1 cellular context compared by ENCODE assay signal in genomic region chr7:101688183-101688831, GRCh38.
A peak's percentile ranks its signal among the peaks of the same experiment; 100 is the strongest.
TF ChIP-seq lines count a peak whose summit lies in the region.

No MANE protein-coding gene starts in this region.

TF ChIP-seq in HEK293, 187 proteins besides CTCF, POLR2A, EP300 and RAD21 (continued from another document and continues in another):
- no peak for TF ChIP-seq PRDM10 (tag by site-specific recombination; IDR thresholded peaks at IDR 0.05)
- TF ChIP-seq ZNF777 (tag by site-specific recombination; IDR thresholded peaks at IDR 0.05; ENCODE audit: borderline replicate concordance) = peak; percentile 74; the same call in 1 of the 2 replicates
- peak; percentile 87 for TF ChIP-seq ZEB2 (tag by site-specific recombination; IDR thresholded peaks at IDR 0.05)
- TF ChIP-seq, protein P1, sequence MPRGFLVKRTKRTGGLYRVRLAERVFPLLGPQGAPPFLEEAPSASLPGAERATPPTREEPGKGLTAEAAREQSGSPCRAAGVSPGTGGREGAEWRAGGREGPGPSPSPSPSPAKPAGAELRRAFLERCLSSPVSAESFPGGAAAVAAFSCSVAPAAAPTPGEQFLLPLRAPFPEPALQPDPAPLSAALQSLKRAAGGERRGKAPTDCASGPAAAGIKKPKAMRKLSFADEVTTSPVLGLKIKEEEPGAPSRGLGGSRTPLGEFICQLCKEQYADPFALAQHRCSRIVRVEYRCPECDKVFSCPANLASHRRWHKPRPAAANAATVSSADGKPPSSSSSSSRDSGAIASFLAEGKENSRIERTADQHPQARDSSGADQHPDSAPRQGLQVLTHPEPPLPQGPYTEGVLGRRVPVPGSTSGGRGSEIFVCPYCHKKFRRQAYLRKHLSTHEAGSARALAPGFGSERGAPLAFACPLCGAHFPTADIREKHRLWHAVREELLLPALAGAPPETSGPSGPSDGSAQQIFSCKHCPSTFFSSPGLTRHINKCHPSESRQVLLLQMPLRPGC (tag by site-specific recombination; IDR thresholded peaks at IDR 0.05) = peak; percentile 42; the same call in 1 of the 2 replicates
- TF ChIP-seq ZBTB48 (tag by site-specific recombination; IDR thresholded peaks at IDR 0.05) = peak; percentile 87
- TF ChIP-seq ZFP69B (tag by site-specific recombination; IDR thresholded peaks at IDR 0.05) = 0 out of 2 replicates have a peak, but pooled peaks have one; percentile 27
- 0 out of 2 replicates have a peak, but pooled peaks have one; percentile 28 for TF ChIP-seq KLF8 (tag by site-specific recombination; IDR thresholded peaks at IDR 0.05)
- TF ChIP-seq, protein P2, sequence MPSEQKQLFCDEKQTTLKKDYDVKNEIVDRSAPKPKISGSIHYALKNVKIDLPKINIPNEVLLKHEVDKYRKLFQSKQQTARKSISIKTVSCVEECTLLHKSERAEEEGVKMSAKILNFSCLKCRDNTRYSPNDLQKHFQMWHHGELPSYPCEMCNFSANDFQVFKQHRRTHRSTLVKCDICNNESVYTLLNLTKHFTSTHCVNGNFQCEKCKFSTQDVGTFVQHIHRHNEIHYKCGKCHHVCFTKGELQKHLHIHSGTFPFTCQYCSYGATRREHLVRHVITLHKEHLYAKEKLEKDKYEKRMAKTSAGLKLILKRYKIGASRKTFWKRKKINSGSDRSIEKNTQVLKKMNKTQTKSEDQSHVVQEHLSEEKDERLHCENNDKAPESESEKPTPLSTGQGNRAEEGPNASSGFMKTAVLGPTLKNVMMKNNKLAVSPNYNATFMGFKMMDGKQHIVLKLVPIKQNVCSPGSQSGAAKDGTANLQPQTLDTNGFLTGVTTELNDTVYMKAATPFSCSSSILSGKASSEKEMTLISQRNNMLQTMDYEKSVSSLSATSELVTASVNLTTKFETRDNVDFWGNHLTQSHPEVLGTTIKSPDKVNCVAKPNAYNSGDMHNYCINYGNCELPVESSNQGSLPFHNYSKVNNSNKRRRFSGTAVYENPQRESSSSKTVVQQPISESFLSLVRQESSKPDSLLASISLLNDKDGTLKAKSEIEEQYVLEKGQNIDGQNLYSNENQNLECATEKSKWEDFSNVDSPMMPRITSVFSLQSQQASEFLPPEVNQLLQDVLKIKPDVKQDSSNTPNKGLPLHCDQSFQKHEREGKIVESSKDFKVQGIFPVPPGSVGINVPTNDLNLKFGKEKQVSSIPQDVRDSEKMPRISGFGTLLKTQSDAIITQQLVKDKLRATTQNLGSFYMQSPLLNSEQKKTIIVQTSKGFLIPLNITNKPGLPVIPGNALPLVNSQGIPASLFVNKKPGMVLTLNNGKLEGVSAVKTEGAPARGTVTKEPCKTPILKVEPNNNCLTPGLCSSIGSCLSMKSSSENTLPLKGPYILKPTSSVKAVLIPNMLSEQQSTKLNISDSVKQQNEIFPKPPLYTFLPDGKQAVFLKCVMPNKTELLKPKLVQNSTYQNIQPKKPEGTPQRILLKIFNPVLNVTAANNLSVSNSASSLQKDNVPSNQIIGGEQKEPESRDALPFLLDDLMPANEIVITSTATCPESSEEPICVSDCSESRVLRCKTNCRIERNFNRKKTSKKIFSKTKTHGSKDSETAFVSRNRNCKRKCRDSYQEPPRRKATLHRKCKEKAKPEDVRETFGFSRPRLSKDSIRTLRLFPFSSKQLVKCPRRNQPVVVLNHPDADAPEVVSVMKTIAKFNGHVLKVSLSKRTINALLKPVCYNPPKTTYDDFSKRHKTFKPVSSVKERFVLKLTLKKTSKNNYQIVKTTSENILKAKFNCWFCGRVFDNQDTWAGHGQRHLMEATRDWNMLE (tag by site-specific recombination; conservative IDR thresholded peaks at IDR 0.05; ENCODE audit: low read depth) = no peak
- TF ChIP-seq ZNF701 (tag by site-specific recombination; IDR thresholded peaks at IDR 0.05) = no peak
- TF ChIP-seq ZNF341 (tag by site-specific recombination; IDR thresholded peaks at IDR 0.05; ENCODE audit: low read depth) = peak; percentile 93
- TF ChIP-seq, protein P3, sequence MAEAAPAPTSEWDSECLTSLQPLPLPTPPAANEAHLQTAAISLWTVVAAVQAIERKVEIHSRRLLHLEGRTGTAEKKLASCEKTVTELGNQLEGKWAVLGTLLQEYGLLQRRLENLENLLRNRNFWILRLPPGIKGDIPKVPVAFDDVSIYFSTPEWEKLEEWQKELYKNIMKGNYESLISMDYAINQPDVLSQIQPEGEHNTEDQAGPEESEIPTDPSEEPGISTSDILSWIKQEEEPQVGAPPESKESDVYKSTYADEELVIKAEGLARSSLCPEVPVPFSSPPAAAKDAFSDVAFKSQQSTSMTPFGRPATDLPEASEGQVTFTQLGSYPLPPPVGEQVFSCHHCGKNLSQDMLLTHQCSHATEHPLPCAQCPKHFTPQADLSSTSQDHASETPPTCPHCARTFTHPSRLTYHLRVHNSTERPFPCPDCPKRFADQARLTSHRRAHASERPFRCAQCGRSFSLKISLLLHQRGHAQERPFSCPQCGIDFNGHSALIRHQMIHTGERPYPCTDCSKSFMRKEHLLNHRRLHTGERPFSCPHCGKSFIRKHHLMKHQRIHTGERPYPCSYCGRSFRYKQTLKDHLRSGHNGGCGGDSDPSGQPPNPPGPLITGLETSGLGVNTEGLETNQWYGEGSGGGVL (tag by site-specific recombination; IDR thresholded peaks at IDR 0.05) = no peak
- 0 out of 2 replicates have a peak, but pooled peaks have one; percentile 24 for TF ChIP-seq KLF7 (tag by site-specific recombination; IDR thresholded peaks at IDR 0.05; ENCODE audit: borderline replicate concordance)
- peak; percentile 36; the same call in 1 of the 2 replicates for TF ChIP-seq ZBTB8A (tag by site-specific recombination; IDR thresholded peaks at IDR 0.05)
- no peak for TF ChIP-seq ZNF26 (tag by site-specific recombination; IDR thresholded peaks at IDR 0.05)
- TF ChIP-seq, protein P4, sequence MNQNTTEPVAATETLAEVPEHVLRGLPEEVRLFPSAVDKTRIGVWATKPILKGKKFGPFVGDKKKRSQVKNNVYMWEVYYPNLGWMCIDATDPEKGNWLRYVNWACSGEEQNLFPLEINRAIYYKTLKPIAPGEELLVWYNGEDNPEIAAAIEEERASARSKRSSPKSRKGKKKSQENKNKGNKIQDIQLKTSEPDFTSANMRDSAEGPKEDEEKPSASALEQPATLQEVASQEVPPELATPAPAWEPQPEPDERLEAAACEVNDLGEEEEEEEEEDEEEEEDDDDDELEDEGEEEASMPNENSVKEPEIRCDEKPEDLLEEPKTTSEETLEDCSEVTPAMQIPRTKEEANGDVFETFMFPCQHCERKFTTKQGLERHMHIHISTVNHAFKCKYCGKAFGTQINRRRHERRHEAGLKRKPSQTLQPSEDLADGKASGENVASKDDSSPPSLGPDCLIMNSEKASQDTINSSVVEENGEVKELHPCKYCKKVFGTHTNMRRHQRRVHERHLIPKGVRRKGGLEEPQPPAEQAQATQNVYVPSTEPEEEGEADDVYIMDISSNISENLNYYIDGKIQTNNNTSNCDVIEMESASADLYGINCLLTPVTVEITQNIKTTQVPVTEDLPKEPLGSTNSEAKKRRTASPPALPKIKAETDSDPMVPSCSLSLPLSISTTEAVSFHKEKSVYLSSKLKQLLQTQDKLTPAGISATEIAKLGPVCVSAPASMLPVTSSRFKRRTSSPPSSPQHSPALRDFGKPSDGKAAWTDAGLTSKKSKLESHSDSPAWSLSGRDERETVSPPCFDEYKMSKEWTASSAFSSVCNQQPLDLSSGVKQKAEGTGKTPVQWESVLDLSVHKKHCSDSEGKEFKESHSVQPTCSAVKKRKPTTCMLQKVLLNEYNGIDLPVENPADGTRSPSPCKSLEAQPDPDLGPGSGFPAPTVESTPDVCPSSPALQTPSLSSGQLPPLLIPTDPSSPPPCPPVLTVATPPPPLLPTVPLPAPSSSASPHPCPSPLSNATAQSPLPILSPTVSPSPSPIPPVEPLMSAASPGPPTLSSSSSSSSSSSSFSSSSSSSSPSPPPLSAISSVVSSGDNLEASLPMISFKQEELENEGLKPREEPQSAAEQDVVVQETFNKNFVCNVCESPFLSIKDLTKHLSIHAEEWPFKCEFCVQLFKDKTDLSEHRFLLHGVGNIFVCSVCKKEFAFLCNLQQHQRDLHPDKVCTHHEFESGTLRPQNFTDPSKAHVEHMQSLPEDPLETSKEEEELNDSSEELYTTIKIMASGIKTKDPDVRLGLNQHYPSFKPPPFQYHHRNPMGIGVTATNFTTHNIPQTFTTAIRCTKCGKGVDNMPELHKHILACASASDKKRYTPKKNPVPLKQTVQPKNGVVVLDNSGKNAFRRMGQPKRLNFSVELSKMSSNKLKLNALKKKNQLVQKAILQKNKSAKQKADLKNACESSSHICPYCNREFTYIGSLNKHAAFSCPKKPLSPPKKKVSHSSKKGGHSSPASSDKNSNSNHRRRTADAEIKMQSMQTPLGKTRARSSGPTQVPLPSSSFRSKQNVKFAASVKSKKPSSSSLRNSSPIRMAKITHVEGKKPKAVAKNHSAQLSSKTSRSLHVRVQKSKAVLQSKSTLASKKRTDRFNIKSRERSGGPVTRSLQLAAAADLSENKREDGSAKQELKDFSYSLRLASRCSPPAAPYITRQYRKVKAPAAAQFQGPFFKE (tag by site-specific recombination; IDR thresholded peaks at IDR 0.05; ENCODE audit: borderline replicate concordance) = no peak
- TF ChIP-seq MYNN (tag by site-specific recombination; IDR thresholded peaks at IDR 0.05; ENCODE audit: borderline replicate concordance) = no peak
- TF ChIP-seq, protein P5, sequence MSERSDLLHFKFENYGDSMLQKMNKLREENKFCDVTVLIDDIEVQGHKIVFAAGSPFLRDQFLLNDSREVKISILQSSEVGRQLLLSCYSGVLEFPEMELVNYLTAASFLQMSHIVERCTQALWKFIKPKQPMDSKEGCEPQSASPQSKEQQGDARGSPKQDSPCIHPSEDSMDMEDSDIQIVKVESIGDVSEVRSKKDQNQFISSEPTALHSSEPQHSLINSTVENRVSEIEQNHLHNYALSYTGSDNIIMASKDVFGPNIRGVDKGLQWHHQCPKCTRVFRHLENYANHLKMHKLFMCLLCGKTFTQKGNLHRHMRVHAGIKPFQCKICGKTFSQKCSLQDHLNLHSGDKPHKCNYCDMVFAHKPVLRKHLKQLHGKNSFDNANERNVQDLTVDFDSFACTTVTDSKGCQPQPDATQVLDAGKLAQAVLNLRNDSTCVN (tag by site-specific recombination; optimal IDR thresholded peaks at IDR 0.05) = peak; percentile 50
- peak; percentile 25; the same call in 1 of the 2 replicates for TF ChIP-seq ZNF423 (tag by site-specific recombination; IDR thresholded peaks at IDR 0.05)
- TF ChIP-seq ZXDB (tag by site-specific recombination; IDR thresholded peaks at IDR 0.05) = peak; percentile 44
- TF ChIP-seq, protein P6, sequence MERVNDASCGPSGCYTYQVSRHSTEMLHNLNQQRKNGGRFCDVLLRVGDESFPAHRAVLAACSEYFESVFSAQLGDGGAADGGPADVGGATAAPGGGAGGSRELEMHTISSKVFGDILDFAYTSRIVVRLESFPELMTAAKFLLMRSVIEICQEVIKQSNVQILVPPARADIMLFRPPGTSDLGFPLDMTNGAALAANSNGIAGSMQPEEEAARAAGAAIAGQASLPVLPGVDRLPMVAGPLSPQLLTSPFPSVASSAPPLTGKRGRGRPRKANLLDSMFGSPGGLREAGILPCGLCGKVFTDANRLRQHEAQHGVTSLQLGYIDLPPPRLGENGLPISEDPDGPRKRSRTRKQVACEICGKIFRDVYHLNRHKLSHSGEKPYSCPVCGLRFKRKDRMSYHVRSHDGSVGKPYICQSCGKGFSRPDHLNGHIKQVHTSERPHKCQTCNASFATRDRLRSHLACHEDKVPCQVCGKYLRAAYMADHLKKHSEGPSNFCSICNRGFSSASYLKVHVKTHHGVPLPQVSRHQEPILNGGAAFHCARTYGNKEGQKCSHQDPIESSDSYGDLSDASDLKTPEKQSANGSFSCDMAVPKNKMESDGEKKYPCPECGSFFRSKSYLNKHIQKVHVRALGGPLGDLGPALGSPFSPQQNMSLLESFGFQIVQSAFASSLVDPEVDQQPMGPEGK (tag by site-specific recombination; IDR thresholded peaks at IDR 0.05) = peak; percentile 93
- TF ChIP-seq, protein P7, sequence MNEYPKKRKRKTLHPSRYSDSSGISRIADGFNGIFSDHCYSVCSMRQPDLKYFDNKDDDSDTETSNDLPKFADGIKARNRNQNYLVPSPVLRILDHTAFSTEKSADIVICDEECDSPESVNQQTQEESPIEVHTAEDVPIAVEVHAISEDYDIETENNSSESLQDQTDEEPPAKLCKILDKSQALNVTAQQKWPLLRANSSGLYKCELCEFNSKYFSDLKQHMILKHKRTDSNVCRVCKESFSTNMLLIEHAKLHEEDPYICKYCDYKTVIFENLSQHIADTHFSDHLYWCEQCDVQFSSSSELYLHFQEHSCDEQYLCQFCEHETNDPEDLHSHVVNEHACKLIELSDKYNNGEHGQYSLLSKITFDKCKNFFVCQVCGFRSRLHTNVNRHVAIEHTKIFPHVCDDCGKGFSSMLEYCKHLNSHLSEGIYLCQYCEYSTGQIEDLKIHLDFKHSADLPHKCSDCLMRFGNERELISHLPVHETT (tag by site-specific recombination; IDR thresholded peaks at IDR 0.05) = 0 out of 2 replicates have a peak, but pooled peaks have one; percentile 18
- TF ChIP-seq WT1 (tag by site-specific recombination; IDR thresholded peaks at IDR 0.05) = peak; percentile 25; the same call in 1 of the 2 replicates
- TF ChIP-seq GLIS2 (tag by site-specific recombination; IDR thresholded peaks at IDR 0.05) = peak; percentile 88
- TF ChIP-seq ZNF335 (tag by site-specific recombination; conservative IDR thresholded peaks at IDR 0.05) = peak; percentile 45
